ENCODE assay signal across 10 cellular contexts in genomic region chr15:75178938-75179772, GRCh38. TPM values are rescaled to one million over a fixed set of nuclear protein-coding genes. Genes with fewer than 3 reads are reported as not detected.
A peak's percentile ranks its signal among the peaks of the same experiment; 100 is the strongest.
DNase-seq lines count a peak whose midpoint lies in the region; ATAC-seq and TF ChIP-seq lines count a peak whose summit lies in the region.
"Had no signal": no experiment of that assay in that cellular context is flagged by ENCODE, and none has a peak within 500 bp of the region (broad histone marks: within the 10 kb centered on the region; RNA-seq: fewer than 3 reads in every experiment).

No MANE protein-coding gene starts in this region.

- H3K4me3 ChIP-seq in BLaER1 treated with 17β-estradiol and CSF1 and Interleukin-3, amounts not matched to agents 10 nM and 100 nM, result peak overlapping the region; percentile 26 to 65 (median 46); a peak in 16 of 20 replicates
- H3K4me3 ChIP-seq in WI38 (ENCODE audit: low read depth, low read length) (peak overlapping the region; percentile 24; the same call in 1 of the 2 replicates), iPS-15b (ENCODE audit: low read depth, low read length) (peak overlapping the region; percentile 48), rectal smooth muscle tissue (ENCODE audit: low read length) (peak overlapping the region; percentile 53)

- peak overlapping the region; percentile 58 to 80 (median 70); a peak in 19 of 22 replicates for H3K9ac ChIP-seq in BLaER1 treated with 17β-estradiol and CSF1 and Interleukin-3, amounts not matched to agents 10 nM and 100 nM
- H3K9ac ChIP-seq in iPS-15b (ENCODE audit: low read depth, low read length), result no peak overlapping the region
- no peak overlapping the region for H3K9ac ChIP-seq in rectal smooth muscle tissue (ENCODE audit: low read length)

- H3K27me3 ChIP-seq in BLaER1 treated with 17β-estradiol and CSF1 and Interleukin-3, amounts not matched to agents 10 nM and 100 nM, result peaks cover 23 to 33% (median 25%) of the 10 kb centered on the region in 11 experiments; a peak in 20 of 22 replicates
- peaks cover 4% of the 10 kb centered on the region for H3K27me3 ChIP-seq in iPS-15b (ENCODE audit: control insufficient read depth, insufficient read depth, low read length)
- H3K27me3 ChIP-seq in rectal smooth muscle tissue (ENCODE audit: control insufficient read depth, insufficient read depth, low read length), result peaks cover 3% of the 10 kb centered on the region

- no peaks in the 10 kb centered on the region for H3K9me3 ChIP-seq in BLaER1 treated with 17β-estradiol and CSF1 and Interleukin-3, amounts not matched to agents 10 nM and 100 nM (replicated peaks in 1 of 11)
- H3K9me3 ChIP-seq in iPS-15b (ENCODE audit: control insufficient read depth, insufficient read depth, low read length), result no peaks in the 10 kb centered on the region

- H3K36me3 Mint-ChIP-seq in chondrocyte (ENCODE audit: low read depth) (peaks cover 2% of the 10 kb centered on the region), nephron progenitor cell (ENCODE audit: low read depth) (no peaks in the 10 kb centered on the region)

- H4K20me1 ChIP-seq in BLaER1 treated with 17β-estradiol and CSF1 and Interleukin-3, amounts not matched to agents 10 nM and 100 nM, result no peaks in the 10 kb centered on the region

- H3K4me2 ChIP-seq in BLaER1 treated with 17β-estradiol and CSF1 and Interleukin-3, amounts not matched to agents 10 nM and 100 nM, result peak overlapping the region; percentile 81 to 97 (median 94)

- no peak for ATAC-seq in HG03378 (IDR thresholded peaks at IDR 0.05; ENCODE audit: unreplicated experiment)

- H3K27ac Mint-ChIP-seq in chondrocyte (ENCODE audit: unreplicated experiment) (no peak overlapping the region), nephron progenitor cell (no peak overlapping the region)

- no peak for TF ChIP-seq CTCF in WI38 (IDR thresholded peaks at IDR 0.05; ENCODE audit: low read depth, low read length)
- no peak for TF ChIP-seq CTCF in chondrocyte (IDR thresholded peaks at IDR 0.05)
- no peak for TF ChIP-seq CTCF in nephron progenitor cell (IDR thresholded peaks at IDR 0.05)

- no peak for DNase-seq in chondrocyte (ENCODE audit: low spot score)
- no peak for DNase-seq in COLO829 (ENCODE audit: low spot score)
- no peak for DNase-seq in nephron progenitor cell
- DNase-seq: foreskin fibroblast, NCI-H1930 had no signal

- H3K4me1 Mint-ChIP-seq in chondrocyte (ENCODE audit: low read depth) (peaks cover 42% of the 10 kb centered on the region), nephron progenitor cell (peaks cover 68% of the 10 kb centered on the region)

- H3K9me3 Mint-ChIP-seq in chondrocyte (ENCODE audit: low read depth), result no peaks in the 10 kb centered on the region
- H3K9me3 Mint-ChIP-seq in nephron progenitor cell, result no peaks in the 10 kb centered on the region

- no peaks in the 10 kb centered on the region for H3K36me3 ChIP-seq in BLaER1 treated with 17β-estradiol and CSF1 and Interleukin-3, amounts not matched to agents 10 nM and 100 nM
- H3K36me3 ChIP-seq in iPS-15b (ENCODE audit: control insufficient read depth, insufficient read depth, low read length) (no peaks in the 10 kb centered on the region), rectal smooth muscle tissue (ENCODE audit: control insufficient read depth, insufficient read depth, low read length) (no peaks in the 10 kb centered on the region)

- peak overlapping the region; percentile 50 to 86 (median 68); a peak in 19 of 22 replicates for H3K27ac ChIP-seq in BLaER1 treated with 17β-estradiol and CSF1 and Interleukin-3, amounts not matched to agents 10 nM and 100 nM
- H3K27ac ChIP-seq in rectal smooth muscle tissue (ENCODE audit: low read depth, low read length), result peak overlapping the region; percentile 43

- H3K4me3 Mint-ChIP-seq in chondrocyte (ENCODE audit: unreplicated experiment) (no peak overlapping the region), nephron progenitor cell (no peak overlapping the region)

- peaks cover 7% of the 10 kb centered on the region for H3K27me3 Mint-ChIP-seq in chondrocyte (ENCODE audit: low read depth)
- H3K27me3 Mint-ChIP-seq in nephron progenitor cell (ENCODE audit: low read depth, poor library complexity), result peaks cover 38% of the 10 kb centered on the region

- H3K4me1 ChIP-seq in BLaER1 treated with 17β-estradiol and CSF1 and Interleukin-3, amounts not matched to agents 10 nM and 100 nM, result peaks cover 58 to 95% (median 83%) of the 10 kb centered on the region in 10 experiments
- H3K4me1 ChIP-seq in iPS-15b (ENCODE audit: control insufficient read depth, insufficient read depth, low read length), result peaks cover 19% of the 10 kb centered on the region
- H3K4me1 ChIP-seq in rectal smooth muscle tissue (ENCODE audit: control insufficient read depth, insufficient read depth, low read length), result peaks cover 21% of the 10 kb centered on the region

RNA-seq across cellular contexts. Expression of gene C15orf39, which starts 22.5 kb away (rescaled TPM):
- total RNA-seq in chondrocyte, result 12.2 to 33.4 TPM (median 32.9 TPM) in 3 replicates

Comparison
In these comparisons a context has a peak if more than half of its experiments do, and no peak if none do; other contexts are left out.
1. H3K9ac ChIP-seq: peak in BLaER1 treated with 17β-estradiol and CSF1 and Interleukin-3, amounts not matched to agents 10 nM and 100 nM (11 of 11); none in iPS-15b (single experiment) and rectal smooth muscle tissue (single experiment).
2. Peak in every context shown above with its lines, with median percentiles within 50 percentile points of each other: H3K4me3 ChIP-seq.